In the genomic region with DNA sequence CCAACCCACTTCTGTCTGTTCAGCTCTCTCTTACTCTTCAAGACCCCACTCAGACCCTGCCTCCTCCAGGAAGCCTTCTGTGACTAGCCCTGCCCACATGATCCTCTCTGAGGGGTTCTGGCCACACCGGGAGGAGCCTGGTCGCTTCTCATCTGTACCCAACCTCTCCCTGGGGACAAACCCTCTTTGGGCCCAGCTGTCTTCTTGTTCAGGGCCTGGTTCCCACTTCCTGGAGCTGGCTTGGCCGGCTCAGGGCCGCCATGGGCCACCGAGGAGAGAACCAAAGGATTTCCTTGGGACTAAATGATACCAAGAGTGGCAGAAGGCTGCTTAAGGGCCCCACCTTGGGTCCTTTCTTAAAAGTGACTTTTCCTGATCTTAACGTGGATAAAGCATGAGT, we compare ENCODE assay signal across 17 cellular contexts.
DNase-seq lines count a peak whose midpoint lies in the region; ATAC-seq lines count a peak whose summit lies in the region.
"Had no signal": no experiment of that assay in that cellular context is flagged by ENCODE, and none has a peak within 500 bp of the region (broad histone marks: within the 10 kb centered on the region; RNA-seq: fewer than 3 reads in every experiment).

No MANE protein-coding gene starts in this region.

- no peak overlapping the region for H3K27ac Mint-ChIP-seq in activated CD4-positive, alpha-beta memory T cell treated with anti-CD3 and anti-CD28 coated beads for 36 hours
- H3K27ac Mint-ChIP-seq: CD14-positive monocyte had no signal

- peak; percentile 22 for DNase-seq in activated CD8-positive, alpha-beta memory T cell treated with anti-CD3 and anti-CD28 coated beads, Interleukin-2, amount 50 U/mL, for 48 hours
- DNase-seq in activated CD8-positive, alpha-beta memory T cell treated with anti-CD3 and anti-CD28 coated beads for 24 hours: no peak
- DNase-seq in islet precursor cell: peak; percentile 38
- peak; percentile 53 for DNase-seq in posterior vena cava (ENCODE audit: low spot score)
- DNase-seq in NCI-H187 treated with DMSO at 0.1 percent for 48 hours (lab: John Stamatoyannopoulos, UW): no peak
- no peak for DNase-seq in pons (ENCODE audit: low spot score)
- no peak for DNase-seq in activated CD4-positive, alpha-beta memory T cell treated with anti-CD3 and anti-CD28 coated beads for 36 hours
- DNase-seq: AML-193; DMS79; Kasumi-1; NCI-H1417; NCI-H187; NCI-H510A; NK-92 treated with Interleukin-12 subunit alpha and Interleukin-12 subunit beta, amount 100 ng/mL, for 24 hours; SHP77 treated with DMSO at 0.1 percent for 48 hours had no signal

- no peaks in the 10 kb centered on the region for H3K36me3 Mint-ChIP-seq in activated CD4-positive, alpha-beta memory T cell treated with anti-CD3 and anti-CD28 coated beads for 36 hours
- H3K36me3 Mint-ChIP-seq: CD14-positive monocyte had no signal

- intact Hi-C loops in posterior vena cava (cut with DNase I): no loop called here
- intact Hi-C loops in activated CD4-positive, alpha-beta memory T cell treated with anti-CD3 and anti-CD28 coated beads for 36 hours (cut with micrococcal nuclease): no loop called here

- no peaks in the 10 kb centered on the region for H3K4me1 Mint-ChIP-seq in activated CD4-positive, alpha-beta memory T cell treated with anti-CD3 and anti-CD28 coated beads for 36 hours (ENCODE audit: low read depth)
- H3K4me1 Mint-ChIP-seq: CD14-positive monocyte had no signal

- CTCF ChIA-PET in activated CD4-positive, alpha-beta memory T cell treated with anti-CD3 and anti-CD28 coated beads for 36 hours (lab: Charles Lee): no interaction called here

- H3K27me3 Mint-ChIP-seq in activated CD4-positive, alpha-beta memory T cell treated with anti-CD3 and anti-CD28 coated beads for 36 hours: peaks cover 2% of the 10 kb centered on the region

- H3K4me3 Mint-ChIP-seq in activated CD4-positive, alpha-beta memory T cell treated with anti-CD3 and anti-CD28 coated beads for 36 hours: no peak overlapping the region
- H3K4me3 Mint-ChIP-seq: CD14-positive monocyte had no signal

- no peak for ATAC-seq in GM19023 (IDR thresholded peaks at IDR 0.05; ENCODE audit: unreplicated experiment)

- H3K9me3 Mint-ChIP-seq in activated CD4-positive, alpha-beta memory T cell treated with anti-CD3 and anti-CD28 coated beads for 36 hours: no peaks in the 10 kb centered on the region
- H3K9me3 Mint-ChIP-seq: CD14-positive monocyte had no signal

- POLR2A ChIA-PET in activated CD4-positive, alpha-beta memory T cell treated with anti-CD3 and anti-CD28 coated beads for 36 hours (lab: Charles Lee): no interaction called here

Comparison
In these comparisons a context has a peak if more than half of its experiments do, and no peak if none do; other contexts are left out.
1. DNase-seq: peak in activated CD8-positive, alpha-beta memory T cell treated with anti-CD3 and anti-CD28 coated beads, Interleukin-2, amount 50 U/mL, for 48 hours (single experiment), islet precursor cell (single experiment) and posterior vena cava (single experiment); none in activated CD8-positive, alpha-beta memory T cell treated with anti-CD3 and anti-CD28 coated beads for 24 hours (single experiment), NCI-H187 treated with DMSO at 0.1 percent for 48 hours (single experiment), pons (single experiment) and activated CD4-positive, alpha-beta memory T cell treated with anti-CD3 and anti-CD28 coated beads for 36 hours (single experiment).